ENCODE assay signal across 23 cellular contexts in the genomic region with DNA sequence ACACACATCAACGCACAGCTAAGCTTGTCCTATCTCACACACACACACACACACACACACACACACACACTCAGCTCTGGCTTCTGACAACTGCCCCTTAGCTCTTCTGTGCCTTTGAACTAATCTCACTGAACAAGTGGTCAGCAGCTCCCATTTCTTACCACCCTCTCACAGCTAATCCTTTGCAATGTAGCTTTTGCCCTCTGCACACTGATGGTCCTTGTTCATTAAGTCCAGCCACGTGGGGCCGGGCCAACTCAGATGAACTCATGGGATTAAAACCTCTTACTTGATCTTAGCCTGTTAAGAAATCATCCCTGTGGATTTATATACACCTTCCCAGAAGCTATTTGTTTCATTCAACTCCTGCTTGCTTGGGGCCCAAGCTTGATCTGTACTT. TPM values are rescaled to one million over a fixed set of nuclear protein-coding genes. Genes with fewer than 3 reads are reported as not detected.
DNase-seq lines count a peak whose midpoint lies in the region; ATAC-seq and TF ChIP-seq lines count a peak whose summit lies in the region.
"Had no signal": no experiment of that assay in that cellular context is flagged by ENCODE, and none has a peak within 500 bp of the region (broad histone marks: within the 10 kb centered on the region; RNA-seq: fewer than 3 reads in every experiment).

No MANE protein-coding gene starts in this region.

- no peak overlapping the region for H3K4me3 ChIP-seq in neural progenitor cell
- no peak overlapping the region for H3K4me3 ChIP-seq in CD8-positive, alpha-beta T cell (ENCODE audit: low read depth, low read length)
- no peak overlapping the region for H3K4me3 ChIP-seq in transverse colon
- H3K4me3 ChIP-seq: GM12878 had no signal

- no peak overlapping the region for H3K4me2 ChIP-seq in neural progenitor cell

- TF ChIP-seq POLR2A in transverse colon (IDR thresholded peaks at IDR 0.05), result no peak

- H3K27me3 Mint-ChIP-seq in brain (peaks cover 3% of the 10 kb centered on the region), neural progenitor cell (ENCODE audit: insufficient read depth, low read depth) (peaks cover 7% of the 10 kb centered on the region)
- H3K27me3 Mint-ChIP-seq in CD8-positive, alpha-beta T cell (ENCODE audit: low read depth), result peaks cover 28% of the 10 kb centered on the region
- peaks cover 26% of the 10 kb centered on the region for H3K27me3 Mint-ChIP-seq in activated CD4-positive, alpha-beta memory T cell treated with anti-CD3 and anti-CD28 coated beads, Interleukin-2, amount 10 ng/mL, durations not matched to agents 7 days and 5 days

- POLR2A ChIA-PET in CD8-positive, alpha-beta T cell (lab: Charles Lee), result no interaction called here
- POLR2A ChIA-PET in activated CD4-positive, alpha-beta memory T cell treated with anti-CD3 and anti-CD28 coated beads, Interleukin-2, amount 10 ng/mL, durations not matched to agents 7 days and 5 days (lab: Charles Lee), result no interaction called here

- CTCF ChIA-PET in CD8-positive, alpha-beta T cell (lab: Charles Lee), result no interaction called here
- CTCF ChIA-PET in activated CD4-positive, alpha-beta memory T cell treated with anti-CD3 and anti-CD28 coated beads, Interleukin-2, amount 10 ng/mL, durations not matched to agents 7 days and 5 days (lab: Charles Lee), result interaction anchor here (1.5 kb wide), 1 partner anchor 38 kb away, joined by 5 read pairs; no protein-coding TSS in a partner anchor

- in situ Hi-C loops in transverse colon (cut with MboI; ENCODE audit: low pct_ligation_motif_present in 1 of 4, low pct_unique_long_range_greater_than_20kb in 1 of 4, low sequenced_read_pairs in 3 of 4), result no loop called here

- H3K4me1 ChIP-seq in neural progenitor cell (peaks cover 4% of the 10 kb centered on the region), transverse colon (no peaks in the 10 kb centered on the region)
- no peaks in the 10 kb centered on the region for H3K4me1 ChIP-seq in CD8-positive, alpha-beta T cell (ENCODE audit: insufficient read depth, low read length)

- H3K36me3 Mint-ChIP-seq in brain (peaks cover 31% of the 10 kb centered on the region), neural progenitor cell (peaks cover 29% of the 10 kb centered on the region)
- H3K36me3 Mint-ChIP-seq in CD8-positive, alpha-beta T cell, result no peaks in the 10 kb centered on the region
- H3K36me3 Mint-ChIP-seq in activated CD4-positive, alpha-beta memory T cell treated with anti-CD3 and anti-CD28 coated beads, Interleukin-2, amount 10 ng/mL, durations not matched to agents 7 days and 5 days (ENCODE audit: low read depth), result no peaks in the 10 kb centered on the region
- H3K36me3 Mint-ChIP-seq: CD4-positive, CD25-positive, alpha-beta regulatory T cell had no signal

- peaks cover 100% of the 10 kb centered on the region for H4K20me1 ChIP-seq in neural progenitor cell (ENCODE audit: low read depth)

- no peak overlapping the region for H3K9ac ChIP-seq in neural progenitor cell

- H3K4me1 Mint-ChIP-seq in brain (peaks cover 48% of the 10 kb centered on the region), neural progenitor cell (peaks cover 37% of the 10 kb centered on the region)
- H3K4me1 Mint-ChIP-seq in CD8-positive, alpha-beta T cell (ENCODE audit: low read depth), result no peaks in the 10 kb centered on the region
- H3K4me1 Mint-ChIP-seq in activated CD4-positive, alpha-beta memory T cell treated with anti-CD3 and anti-CD28 coated beads, Interleukin-2, amount 10 ng/mL, durations not matched to agents 7 days and 5 days, result no peaks in the 10 kb centered on the region

- peak overlapping the region in 4 of 5 experiments; percentile 1 to 90 (median 32) for H3K27ac Mint-ChIP-seq in brain
- H3K27ac Mint-ChIP-seq in neural progenitor cell, result peak overlapping the region; percentile 36
- H3K27ac Mint-ChIP-seq in CD8-positive, alpha-beta T cell, result no peak overlapping the region
- H3K27ac Mint-ChIP-seq in activated CD4-positive, alpha-beta memory T cell treated with anti-CD3 and anti-CD28 coated beads, Interleukin-2, amount 10 ng/mL, durations not matched to agents 7 days and 5 days, result no peak overlapping the region
- H3K27ac Mint-ChIP-seq: CD4-positive, CD25-positive, alpha-beta regulatory T cell had no signal

- H2AFZ ChIP-seq in neural progenitor cell (replicated peaks), result no peak overlapping the region

- no peaks in the 10 kb centered on the region for H3F3A ChIP-seq in neural progenitor cell (ENCODE audit: low read depth)

- H3K9me3 ChIP-seq in neural progenitor cell (ENCODE audit: low read depth) (no peaks in the 10 kb centered on the region), transverse colon (no peaks in the 10 kb centered on the region)
- no peaks in the 10 kb centered on the region for H3K9me3 ChIP-seq in CD8-positive, alpha-beta T cell (ENCODE audit: low read length)

- no peaks in the 10 kb centered on the region for H3K36me3 ChIP-seq in neural progenitor cell
- H3K36me3 ChIP-seq in CD8-positive, alpha-beta T cell (ENCODE audit: insufficient read depth, low read length), result no peaks in the 10 kb centered on the region
- no peaks in the 10 kb centered on the region for H3K36me3 ChIP-seq in transverse colon

- H3K27me3 ChIP-seq in neural progenitor cell (no peaks in the 10 kb centered on the region), transverse colon (no peaks in the 10 kb centered on the region)
- H3K27me3 ChIP-seq in CD8-positive, alpha-beta T cell (ENCODE audit: insufficient read depth, low read length), result no peaks in the 10 kb centered on the region

- H3K27ac ChIP-seq in neural progenitor cell (no peak overlapping the region), transverse colon (no peak overlapping the region)
- H3K27ac ChIP-seq in CD8-positive, alpha-beta T cell (ENCODE audit: low read depth, low read length), result no peak overlapping the region

- DNase-seq in NCI-H82 treated with DMSO at 0.1 percent for 48 hours (lab: John Stamatoyannopoulos, UW; ENCODE audit: unreplicated experiment) (peak; percentile 89), neural progenitor cell (ENCODE audit: low spot score) (no peak), DMS153 (lab: John Stamatoyannopoulos, UW) (no peak), transverse colon (no peak)
- DNase-seq in CD8-positive, alpha-beta T cell, result no peak
- no peak for DNase-seq in activated CD4-positive, alpha-beta memory T cell treated with anti-CD3 and anti-CD28 coated beads, Interleukin-2, amount 10 ng/mL, durations not matched to agents 7 days and 5 days
- DNase-seq: CD4-positive, CD25-positive, alpha-beta regulatory T cell; DND-41; GOT3; KG1; NCI-H1436 treated with DMSO at 0.1 percent for 48 hours; NCI-H1930; NCI-H2227 treated with DMSO at 0.1 percent for 48 hours; NCI-H510A; NCI-H774; PC-3; RPMI8226; SHP77 had no signal

- peaks cover 64% of the 10 kb centered on the region for H3K79me2 ChIP-seq in neural progenitor cell (ENCODE audit: low read depth)

- intact Hi-C loops in CD8-positive, alpha-beta T cell (cut with DNase I, micrococcal nuclease), result no loop called here
- intact Hi-C loops in transverse colon (cut with DNase I; ENCODE audit: low total_unique reads), result no loop called here

- no peak for ATAC-seq in CD8-positive, alpha-beta T cell
- ATAC-seq: GM12878, HCT116, PC-3, SK-N-SH treated with all-trans-retinoic acid at 6 μM for 48 hours had no signal

- no peak for TF ChIP-seq EP300 in transverse colon (IDR thresholded peaks at IDR 0.05; ENCODE audit: low read depth)

- TF ChIP-seq CTCF in brain (conservative IDR thresholded peaks at IDR 0.05) (no peak), neural progenitor cell (IDR thresholded peaks at IDR 0.05) (no peak), transverse colon (IDR thresholded peaks at IDR 0.05) (no peak)
- no peak for TF ChIP-seq CTCF in CD8-positive, alpha-beta T cell (IDR thresholded peaks at IDR 0.05)

- H3K9me3 Mint-ChIP-seq in brain, result peaks cover 0 to 2% (median 0%) of the 10 kb centered on the region in 5 experiments
- H3K9me3 Mint-ChIP-seq in neural progenitor cell, result no peaks in the 10 kb centered on the region
- no peaks in the 10 kb centered on the region for H3K9me3 Mint-ChIP-seq in CD8-positive, alpha-beta T cell
- H3K9me3 Mint-ChIP-seq in activated CD4-positive, alpha-beta memory T cell treated with anti-CD3 and anti-CD28 coated beads, Interleukin-2, amount 10 ng/mL, durations not matched to agents 7 days and 5 days, result no peaks in the 10 kb centered on the region

- H3K4me3 Mint-ChIP-seq in brain (no peak overlapping the region), neural progenitor cell (no peak overlapping the region)
- H3K4me3 Mint-ChIP-seq in CD8-positive, alpha-beta T cell, result no peak overlapping the region
- no peak overlapping the region for H3K4me3 Mint-ChIP-seq in activated CD4-positive, alpha-beta memory T cell treated with anti-CD3 and anti-CD28 coated beads, Interleukin-2, amount 10 ng/mL, durations not matched to agents 7 days and 5 days
- H3K4me3 Mint-ChIP-seq: CD4-positive, CD25-positive, alpha-beta regulatory T cell had no signal

- 86 to 96% methylated on average over 3 of the region's 3 CpGs for WGBS in transverse colon (ENCODE audit: low coverage in 1 of 2), 2 donors

RNA-seq across cellular contexts. Expression of gene DPYSL5, which starts 36.6 kb away (rescaled TPM):
- polyA plus RNA-seq in brain (ENCODE audit: insufficient read depth, low read depth, low replicate concordance), result 309 TPM
- 46.3 and 93.5 TPM in 2 replicates for total RNA-seq in neural progenitor cell (ENCODE audit: low replicate concordance)
- not detected for total RNA-seq in CD8-positive, alpha-beta T cell
- total RNA-seq in activated CD4-positive, alpha-beta memory T cell treated with anti-CD3 and anti-CD28 coated beads, Interleukin-2, amount 10 ng/mL, durations not matched to agents 7 days and 5 days, result not detected
- under 1 TPM in 1 of 4 donors, not detected in 3; 0.32 TPM for total RNA-seq in transverse colon
- total RNA-seq: CD4-positive, CD25-positive, alpha-beta regulatory T cell; GM12878; PC-3 had no signal
- polyA plus RNA-seq: BJ; CD4-positive, CD25-positive, alpha-beta regulatory T cell; GM12878 had no signal

Comparison
In these comparisons a context has a peak if more than half of its experiments do, and no peak if none do; other contexts are left out.
1. H3K27ac Mint-ChIP-seq: peak in brain (4 of 5) and neural progenitor cell (single experiment); none in CD8-positive, alpha-beta T cell (single experiment) and activated CD4-positive, alpha-beta memory T cell treated with anti-CD3 and anti-CD28 coated beads, Interleukin-2, amount 10 ng/mL, durations not matched to agents 7 days and 5 days (single experiment).
2. RNA of gene DPYSL5, which starts 36.6 kb away (total RNA-seq): 46.3 to 93.5 TPM in neural progenitor cell; 0.32 TPM in transverse colon, not detected in activated CD4-positive, alpha-beta memory T cell treated with anti-CD3 and anti-CD28 coated beads, Interleukin-2, amount 10 ng/mL, durations not matched to agents 7 days and 5 days and not detected in CD8-positive, alpha-beta T cell; every median in the first group is over 10 times any median in the second.